ENCODE assay signal across 8 cellular contexts in genomic region chr11:60840711-60841430, GRCh38. TPM values are rescaled to one million over a fixed set of nuclear protein-coding genes. Genes with fewer than 3 reads are reported as not detected.
DNase-seq lines count a peak whose midpoint lies in the region; ATAC-seq, FAIRE-seq and TF ChIP-seq lines count a peak whose summit lies in the region.

No MANE protein-coding gene starts in this region.

- BruUV-seq in HepG2 (replicated peaks; lab: Mats Ljungman, UMichigan) (no TSS peak), mammary epithelial cell (replicated peaks; lab: Mats Ljungman, UMichigan) (no TSS peak)

- H3K27me3 ChIP-seq in HepG2 (ENCODE audit: control insufficient read depth in 1 of 2, insufficient read depth in 2 of 2, low read length in 2 of 2) (no peaks in the 10 kb centered on the region; a peak in 1 of 5 replicates), right lobe of liver (no peaks in the 10 kb centered on the region), mammary epithelial cell (ENCODE audit: insufficient read depth, low read length) (no peaks in the 10 kb centered on the region)

- no peaks in the 10 kb centered on the region for H3K9me3 ChIP-seq in HepG2 (ENCODE audit: low read length)
- H3K9me3 ChIP-seq in right lobe of liver: no peaks in the 10 kb centered on the region
- H3K9me3 ChIP-seq in mammary epithelial cell (replicated peaks; ENCODE audit: insufficient read depth, low read length): no peaks in the 10 kb centered on the region

- POLR2A ChIA-PET in HepG2 (lab: Yijun Ruan, JAX): interaction anchor here (0.7 kb wide), 1 partner anchor 15 kb away, joined by 3 read pairs; the partner anchor contains the start of gene PTGDR2

- no peak for TF ChIP-seq POLR2A in HepG2 (IDR thresholded peaks at IDR 0.05; ENCODE audit: insufficient read depth in 1 of 2, low read depth in 2 of 2, low read length in 2 of 2)
- TF ChIP-seq POLR2A in right lobe of liver (IDR thresholded peaks at IDR 0.05): no peak

- H3K27ac ChIP-seq in HepG2 (ENCODE audit: extremely low read length, insufficient read depth, low read length) (no peak overlapping the region), right lobe of liver (peak overlapping the region in 1 of 3 donors; percentile 40), mammary epithelial cell (ENCODE audit: insufficient read depth, low read depth, low read length) (no peak overlapping the region)

- intact Hi-C loops in HepG2 (cut with micrococcal nuclease; ENCODE audit: unreplicated experiment): no loop called here
- intact Hi-C loops in right lobe of liver (cut with DNase I): no loop called here
- intact Hi-C loops in mammary epithelial cell (cut with micrococcal nuclease): no loop called here

- no peak for TF ChIP-seq CTCF in HepG2 (CRISPR knock-in tag; IDR thresholded peaks at IDR 0.05)
- no peak for TF ChIP-seq CTCF in right lobe of liver (IDR thresholded peaks at IDR 0.05)
- TF ChIP-seq CTCF in mammary epithelial cell (conservative IDR thresholded peaks at IDR 0.05 in 1 of 2, IDR thresholded peaks at IDR 0.05 in 1 of 2; ENCODE audit: extremely low read depth in 1 of 2, insufficient read depth in 1 of 2, low read depth in 1 of 2, low read length in 2 of 2): no peak

- FAIRE-seq in HepG2 (lab: Jason Lieb, UNC): no peak

- H3K4me3 ChIP-seq in HepG2 (replicated peaks in 1 of 3; ENCODE audit: insufficient read depth in 1 of 3, low read depth in 2 of 3, low read length in 3 of 3) (no peak overlapping the region), right lobe of liver (no peak overlapping the region), mammary epithelial cell (replicated peaks in 1 of 3; ENCODE audit: insufficient read depth in 1 of 3, low read depth in 2 of 3, low read length in 3 of 3) (no peak overlapping the region)

- dilution Hi-C loops in mammary epithelial cell (cut with HindIII; ENCODE audit: low sequenced_read_pairs): no loop called here

- TF ChIP-seq EP300 in HepG2 (IDR thresholded peaks at IDR 0.05; ENCODE audit: low read depth in 2 of 2, low read length in 2 of 2) (no peak), HepG2 (CRISPR knock-in tag; IDR thresholded peaks at IDR 0.05; ENCODE audit: borderline replicate concordance) (no peak)

- WGBS in HepG2 (ENCODE audit: low lambda C conversion rate): 96% methylated on average over 11 of the region's 12 CpGs
- WGBS in right lobe of liver (ENCODE audit: insufficient coverage, low coverage, low lambda C conversion rate, missing lambda C conversion rate): 83% methylated on average over 7 of the region's 12 CpGs
- 14% methylated on average over 11 of the region's 12 CpGs for WGBS in mammary epithelial cell (ENCODE audit: low coverage, missing lambda C conversion rate)

- TF ChIP-seq RAD21 in HepG2 (CRISPR knock-in tag; IDR thresholded peaks at IDR 0.05): no peak

- H2AFZ ChIP-seq in HepG2 (ENCODE audit: low read length) (peak overlapping the region; percentile 75), mammary epithelial cell (ENCODE audit: low read depth, low read length) (peak overlapping the region; percentile 95)

- in situ Hi-C loops in HepG2 (cut with HindIII; ENCODE audit: extremely low pct_ligation_motif_present, low pct_unique_long_range_greater_than_20kb): no loop called here
- in situ Hi-C loops in mammary epithelial cell (cut with MboI; ENCODE audit: low sequenced_read_pairs in 2 of 2): loop anchor here in 1 of 2 donors (5.0 to 25.0 kb wide), 2 partner anchors 66 to 321 kb away; partner anchors contain the start of genes PRPF19 and VPS37C

- no peak overlapping the region for H3K9ac ChIP-seq in HepG2 (ENCODE audit: insufficient read depth, low read depth, low read length)
- no peak overlapping the region for H3K9ac ChIP-seq in mammary epithelial cell (ENCODE audit: insufficient read depth, low read length)

- H3K4me2 ChIP-seq in HepG2 (ENCODE audit: low read depth, low read length) (peak overlapping the region; percentile 86; the same call in 1 of the 2 replicates), mammary epithelial cell (ENCODE audit: insufficient read depth, low read depth, low read length) (peak overlapping the region; percentile 58)

- ATAC-seq in HepG2 (no peak), right lobe of liver (no peak)

- H3K79me2 ChIP-seq in HepG2 (ENCODE audit: insufficient read depth, low read length) (peaks cover 38% of the 10 kb centered on the region), mammary epithelial cell (ENCODE audit: insufficient read depth, low read length) (peaks cover 40% of the 10 kb centered on the region)

- H4K20me1 ChIP-seq in HepG2 (ENCODE audit: insufficient read depth, low read length) (peaks cover 10% of the 10 kb centered on the region; the same call in 1 of the 2 replicates), mammary epithelial cell (ENCODE audit: insufficient read depth, low read length) (no peaks in the 10 kb centered on the region)

- peaks cover under 1 to 2% of the 10 kb centered on the region in 2 experiments; a peak in 2 of 5 replicates for H3K36me3 ChIP-seq in HepG2 (replicated peaks in 1 of 2; ENCODE audit: control insufficient read depth in 1 of 2, insufficient read depth in 2 of 2, low read length in 2 of 2)
- H3K36me3 ChIP-seq in right lobe of liver: no peaks in the 10 kb centered on the region
- no peaks in the 10 kb centered on the region for H3K36me3 ChIP-seq in mammary epithelial cell (ENCODE audit: insufficient read depth, low read length)

- no peak for DNase-seq in HepG2 (ENCODE audit: low spot score)
- DNase-seq in right lobe of liver: no peak
- no peak for DNase-seq in mammary epithelial cell
- peak; percentile 22 for DNase-seq in mucosa of gallbladder (ENCODE audit: low spot score)
- DNase-seq in SKM-1 treated with dmso at 0.1 percent for 144 hours (lab: John Stamatoyannopoulos, UW; ENCODE audit: unreplicated experiment): no peak
- no peak for DNase-seq in stimulated activated CD4-positive, alpha-beta T cell treated with anti-CD3 and anti-CD28 coated beads, Interleukin-2, amount 100 ng/mL, for 48 hours
- DNase-seq in activated CD4-positive, CD25-positive, alpha-beta regulatory T cell treated with anti-CD3 and anti-CD28 coated beads, Interleukin-2, amount 50 U/mL, for 72 hours: no peak
- DNase-seq in stimulated activated CD4-positive, alpha-beta T cell treated with anti-CD3 and anti-CD28 coated beads, Interleukin-4, amount 100 ng/mL, for 24 hours: no peak

- peaks cover 35% of the 10 kb centered on the region for H3K4me1 ChIP-seq in HepG2 (ENCODE audit: insufficient read depth, low read length)
- H3K4me1 ChIP-seq in right lobe of liver: peaks cover 0 to 18% (median 7%) of the 10 kb centered on the region in 4 donors
- peaks cover 26% of the 10 kb centered on the region for H3K4me1 ChIP-seq in mammary epithelial cell (ENCODE audit: insufficient read depth, low read length)

- CTCF ChIA-PET in HepG2 (lab: Yijun Ruan, JAX; ENCODE audit: low intra/inter-chr PET ratio, low total read pairs) (no interaction called here), mammary epithelial cell (lab: Charles Lee; ENCODE audit: low non-redundant PET) (no interaction called here)

RNA-seq across cellular contexts. Expression of gene CCDC86, which starts 1.0 kb away (rescaled TPM):
- total RNA-seq in HepG2 (2016; rRNA removed; fragmentation: Illumina TruSeq; extraction: Trizol) (37.6 and 46.6 TPM in 2 replicates), right lobe of liver (10 to 100 TPM in 2 of 6 experiments, 1 to 10 TPM in 4; 4.9 to 17.8 (median 8.6) TPM), mammary epithelial cell (10 to 100 TPM; 14.7 to 58.0 TPM), mucosa of gallbladder (13.0 TPM)
- 9.1 and 11.2 TPM in 2 replicates for total RNA-seq in HepG2 (2016; cell fraction: cytosol; rRNA removed; fragmentation: Illumina TruSeq; extraction: Trizol; ENCODE audit: low read depth)
- 39.4 and 39.7 TPM in 2 replicates for total RNA-seq in HepG2 (2016; cell fraction: insoluble cytoplasmic fraction; rRNA removed; fragmentation: Illumina TruSeq; extraction: Trizol)
- total RNA-seq in HepG2 (2016; cell fraction: membrane; rRNA removed; fragmentation: Illumina TruSeq; extraction: Trizol): 22.6 and 23.6 TPM in 2 replicates
- 28.6 and 33.4 TPM in 2 replicates for total RNA-seq in HepG2 (2016; cell fraction: nucleus; rRNA removed; fragmentation: Illumina TruSeq; extraction: Trizol)
- polyA plus RNA-seq in HepG2 (2011; rRNA removed) (33.8 and 34.4 TPM in 2 replicates), mammary epithelial cell (43.1 TPM)
- polyA plus RNA-seq in HepG2 (2011; cell fraction: cytosol; rRNA removed): 20.2 and 30.1 TPM in 2 replicates
- polyA plus RNA-seq in HepG2 (2011; cell fraction: nucleus; rRNA removed): 36.2 and 51.2 TPM in 2 replicates
- polyA plus RNA-seq in HepG2 (2012): 25.4 and 41.0 TPM in 2 replicates
- 24.5 and 27.7 TPM in 2 replicates for polyA plus RNA-seq in HepG2 (2016; cell fraction: cytosol; fragmentation: Illumina TruSeq; extraction: Trizol; ENCODE audit: low read depth)
- 95.3 and 116 TPM in 2 replicates for polyA plus RNA-seq in HepG2 (2016; cell fraction: insoluble cytoplasmic fraction; fragmentation: Illumina TruSeq; extraction: Trizol; ENCODE audit: low read depth)
- 36.9 and 39.7 TPM in 2 replicates for polyA plus RNA-seq in HepG2 (2016; cell fraction: membrane; fragmentation: Illumina TruSeq; extraction: Trizol; ENCODE audit: low read depth)
- polyA plus RNA-seq in HepG2 (2016; cell fraction: nucleus; fragmentation: Illumina TruSeq; extraction: Trizol; ENCODE audit: insufficient read depth, low read depth): 84.0 and 92.6 TPM in 2 replicates
- 28.0 and 49.7 TPM in 2 replicates for polyA minus RNA-seq in HepG2 (2011; rRNA and poly(A)+ RNA removed; ENCODE audit: low replicate concordance)
- polyA minus RNA-seq in HepG2 (2011; cell fraction: cytosol; rRNA and poly(A)+ RNA removed): 12.4 and 17.5 TPM in 2 replicates
- polyA minus RNA-seq in HepG2 (2011; cell fraction: nucleus; rRNA and poly(A)+ RNA removed): 11.7 and 14.2 TPM in 2 replicates
- polyA minus RNA-seq in mammary epithelial cell: 31.8 TPM

RNA-seq across cellular contexts. Expression of gene PTGDR2, which starts 14.9 kb away (rescaled TPM):
- 1.0 and 2.5 TPM in 2 replicates for total RNA-seq in HepG2 (2016; rRNA removed; fragmentation: Illumina TruSeq; extraction: Trizol)
- 0.40 and 0.53 TPM in 2 replicates for total RNA-seq in HepG2 (2016; cell fraction: cytosol; rRNA removed; fragmentation: Illumina TruSeq; extraction: Trizol; ENCODE audit: low read depth)
- total RNA-seq in HepG2 (2016; cell fraction: insoluble cytoplasmic fraction; rRNA removed; fragmentation: Illumina TruSeq; extraction: Trizol): 1.1 and 2.4 TPM in 2 replicates
- 1.1 and 1.3 TPM in 2 replicates for total RNA-seq in HepG2 (2016; cell fraction: membrane; rRNA removed; fragmentation: Illumina TruSeq; extraction: Trizol)
- 1.8 and 2.0 TPM in 2 replicates for total RNA-seq in HepG2 (2016; cell fraction: nucleus; rRNA removed; fragmentation: Illumina TruSeq; extraction: Trizol)
- 1.9 and 2.1 TPM in 2 replicates for polyA plus RNA-seq in HepG2 (2011; rRNA removed)
- polyA plus RNA-seq in HepG2 (2011; cell fraction: cytosol; rRNA removed): 1.9 and 2.2 TPM in 2 replicates
- polyA plus RNA-seq in HepG2 (2011; cell fraction: nucleus; rRNA removed): 1.7 and 1.8 TPM in 2 replicates
- polyA plus RNA-seq in HepG2 (2012): 1.7 and 2.1 TPM in 2 replicates
- polyA plus RNA-seq in HepG2 (2016; cell fraction: cytosol; fragmentation: Illumina TruSeq; extraction: Trizol; ENCODE audit: low read depth): 0.24 and 0.38 TPM in 2 replicates
- 1.1 and 1.2 TPM in 2 replicates for polyA plus RNA-seq in HepG2 (2016; cell fraction: insoluble cytoplasmic fraction; fragmentation: Illumina TruSeq; extraction: Trizol; ENCODE audit: low read depth)
- 0.70 and 0.73 TPM in 2 replicates for polyA plus RNA-seq in HepG2 (2016; cell fraction: membrane; fragmentation: Illumina TruSeq; extraction: Trizol; ENCODE audit: low read depth)
- polyA plus RNA-seq in HepG2 (2016; cell fraction: nucleus; fragmentation: Illumina TruSeq; extraction: Trizol; ENCODE audit: insufficient read depth, low read depth): 2.8 and 3.2 TPM in 2 replicates
- 9.7 TPM in 1 of 2 replicates, not detected in the other for polyA minus RNA-seq in HepG2 (2011; rRNA and poly(A)+ RNA removed; ENCODE audit: low replicate concordance)
- polyA minus RNA-seq in HepG2 (2011; cell fraction: cytosol; rRNA and poly(A)+ RNA removed): 2.4 and 3.0 TPM in 2 replicates
- polyA minus RNA-seq in HepG2 (2011; cell fraction: nucleus; rRNA and poly(A)+ RNA removed): 0.64 and 0.99 TPM in 2 replicates
- total RNA-seq in right lobe of liver: under 1 TPM in 5 of 6 experiments, not detected in 1; 0.07 to 0.18 (median 0.12) TPM
- total RNA-seq in mammary epithelial cell: not detected
- 0.01 TPM for polyA plus RNA-seq in mammary epithelial cell
- not detected for polyA minus RNA-seq in mammary epithelial cell
- 0.83 TPM for total RNA-seq in mucosa of gallbladder

RNA-seq across cellular contexts. Expression of gene ZP1, which starts 26.5 kb away (rescaled TPM):
- total RNA-seq in HepG2 (2016; rRNA removed; fragmentation: Illumina TruSeq; extraction: Trizol): not detected in 2 replicates
- not detected in 2 replicates for total RNA-seq in HepG2 (2016; cell fraction: cytosol; rRNA removed; fragmentation: Illumina TruSeq; extraction: Trizol; ENCODE audit: low read depth)
- not detected in 2 replicates for total RNA-seq in HepG2 (2016; cell fraction: insoluble cytoplasmic fraction; rRNA removed; fragmentation: Illumina TruSeq; extraction: Trizol)
- not detected in 2 replicates for total RNA-seq in HepG2 (2016; cell fraction: membrane; rRNA removed; fragmentation: Illumina TruSeq; extraction: Trizol)
- not detected in 2 replicates for total RNA-seq in HepG2 (2016; cell fraction: nucleus; rRNA removed; fragmentation: Illumina TruSeq; extraction: Trizol)
- polyA plus RNA-seq in HepG2 (2011; rRNA removed): 0.16 and 0.26 TPM in 2 replicates
- 0.05 and 0.25 TPM in 2 replicates for polyA plus RNA-seq in HepG2 (2011; cell fraction: cytosol; rRNA removed)
- polyA plus RNA-seq in HepG2 (2011; cell fraction: nucleus; rRNA removed): 0.82 and 1.1 TPM in 2 replicates
- polyA plus RNA-seq in HepG2 (2012): not detected in 2 replicates
- polyA plus RNA-seq in HepG2 (2016; cell fraction: cytosol; fragmentation: Illumina TruSeq; extraction: Trizol; ENCODE audit: low read depth): not detected in 2 replicates
- not detected in 2 replicates for polyA plus RNA-seq in HepG2 (2016; cell fraction: insoluble cytoplasmic fraction; fragmentation: Illumina TruSeq; extraction: Trizol; ENCODE audit: low read depth)
- polyA plus RNA-seq in HepG2 (2016; cell fraction: membrane; fragmentation: Illumina TruSeq; extraction: Trizol; ENCODE audit: low read depth): not detected in 2 replicates
- polyA plus RNA-seq in HepG2 (2016; cell fraction: nucleus; fragmentation: Illumina TruSeq; extraction: Trizol; ENCODE audit: insufficient read depth, low read depth): not detected in 2 replicates
- polyA minus RNA-seq in HepG2 (2011; rRNA and poly(A)+ RNA removed; ENCODE audit: low replicate concordance): not detected in 2 replicates
- polyA minus RNA-seq in HepG2 (2011; cell fraction: cytosol; rRNA and poly(A)+ RNA removed): not detected in 2 replicates
- polyA minus RNA-seq in HepG2 (2011; cell fraction: nucleus; rRNA and poly(A)+ RNA removed): not detected in 2 replicates
- total RNA-seq in right lobe of liver: not detected
- not detected for total RNA-seq in mammary epithelial cell
- not detected for polyA plus RNA-seq in mammary epithelial cell
- polyA minus RNA-seq in mammary epithelial cell: not detected
- total RNA-seq in mucosa of gallbladder: 0.17 TPM

RNA-seq across cellular contexts. Expression of gene MS4A10, which starts 55.7 kb away (rescaled TPM):
- total RNA-seq in HepG2 (2016; rRNA removed; fragmentation: Illumina TruSeq; extraction: Trizol) (not detected in 2 replicates), right lobe of liver (not detected), mammary epithelial cell (not detected), mucosa of gallbladder (not detected)
- total RNA-seq in HepG2 (2016; cell fraction: cytosol; rRNA removed; fragmentation: Illumina TruSeq; extraction: Trizol; ENCODE audit: low read depth): not detected in 2 replicates
- not detected in 2 replicates for total RNA-seq in HepG2 (2016; cell fraction: insoluble cytoplasmic fraction; rRNA removed; fragmentation: Illumina TruSeq; extraction: Trizol)
- not detected in 2 replicates for total RNA-seq in HepG2 (2016; cell fraction: membrane; rRNA removed; fragmentation: Illumina TruSeq; extraction: Trizol)
- total RNA-seq in HepG2 (2016; cell fraction: nucleus; rRNA removed; fragmentation: Illumina TruSeq; extraction: Trizol): not detected in 2 replicates
- polyA plus RNA-seq in HepG2 (2011; rRNA removed) (not detected in 2 replicates), mammary epithelial cell (not detected)
- not detected in 2 replicates for polyA plus RNA-seq in HepG2 (2011; cell fraction: cytosol; rRNA removed)
- polyA plus RNA-seq in HepG2 (2011; cell fraction: nucleus; rRNA removed): not detected in 2 replicates
- polyA plus RNA-seq in HepG2 (2012): not detected in 2 replicates
- not detected in 2 replicates for polyA plus RNA-seq in HepG2 (2016; cell fraction: cytosol; fragmentation: Illumina TruSeq; extraction: Trizol; ENCODE audit: low read depth)
- not detected in 2 replicates for polyA plus RNA-seq in HepG2 (2016; cell fraction: insoluble cytoplasmic fraction; fragmentation: Illumina TruSeq; extraction: Trizol; ENCODE audit: low read depth)
- polyA plus RNA-seq in HepG2 (2016; cell fraction: membrane; fragmentation: Illumina TruSeq; extraction: Trizol; ENCODE audit: low read depth): not detected in 2 replicates
- polyA plus RNA-seq in HepG2 (2016; cell fraction: nucleus; fragmentation: Illumina TruSeq; extraction: Trizol; ENCODE audit: insufficient read depth, low read depth): not detected in 2 replicates
- polyA minus RNA-seq in HepG2 (2011; rRNA and poly(A)+ RNA removed; ENCODE audit: low replicate concordance): not detected in 2 replicates
- not detected in 2 replicates for polyA minus RNA-seq in HepG2 (2011; cell fraction: cytosol; rRNA and poly(A)+ RNA removed)
- polyA minus RNA-seq in HepG2 (2011; cell fraction: nucleus; rRNA and poly(A)+ RNA removed): not detected in 2 replicates
- polyA minus RNA-seq in mammary epithelial cell: 2.9 TPM
